21 cellular contexts compared by ENCODE assay signal in the genomic region with DNA sequence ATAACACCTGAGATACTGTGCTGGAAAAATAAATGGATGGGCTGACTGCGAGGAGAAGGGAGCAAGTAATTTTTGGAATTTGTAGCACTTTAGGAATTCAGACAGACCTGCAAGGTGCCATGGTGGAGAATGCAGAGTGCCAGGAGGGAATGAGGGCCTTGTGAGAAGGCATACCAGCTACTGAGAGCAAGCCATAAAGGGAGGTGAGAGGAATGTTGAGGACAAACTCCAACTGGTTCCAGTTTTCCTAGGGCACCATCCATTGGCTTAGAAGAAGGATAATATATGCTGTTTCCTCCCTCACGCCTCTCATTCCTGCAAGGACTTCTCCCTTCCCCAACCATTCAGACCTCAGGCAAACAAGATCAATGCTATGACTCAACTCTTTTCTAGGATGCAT. TPM values are rescaled to one million over a fixed set of nuclear protein-coding genes. Genes with fewer than 3 reads are reported as not detected.
DNase-seq lines count a peak whose midpoint lies in the region; ATAC-seq and TF ChIP-seq lines count a peak whose summit lies in the region.
"Had no signal": no experiment of that assay in that cellular context is flagged by ENCODE, and none has a peak within 500 bp of the region (broad histone marks: within the 10 kb centered on the region; RNA-seq: fewer than 3 reads in every experiment).

No MANE protein-coding gene starts in this region.

- no peak overlapping the region for H2BK5ac ChIP-seq in H9 (ENCODE audit: insufficient read length, low read length)

- H2BK20ac ChIP-seq in H9 (ENCODE audit: low read depth, low read length, poor library complexity, severe bottlenecking): no peak overlapping the region

- peak overlapping the region in 2 of 3 experiments; percentile 13 to 87; a peak in 1 of 7 replicates for H3K27ac Mint-ChIP-seq in H9
- peak overlapping the region; percentile 51 for H3K27ac Mint-ChIP-seq in neural progenitor cell
- H3K27ac Mint-ChIP-seq in stimulated activated effector memory CD8-positive, alpha-beta T cell treated with anti-CD3 and anti-CD28 coated beads, Interleukin-12 subunit alpha, Interleukin-12 subunit beta, amount 100 ng/mL, for 72 hours: no peak overlapping the region
- H3K27ac Mint-ChIP-seq: CD4-positive, CD25-positive, alpha-beta regulatory T cell had no signal

- no peaks in the 10 kb centered on the region for H3F3A ChIP-seq in neural progenitor cell (ENCODE audit: low read depth)

- H2AK5ac ChIP-seq in H9 (ENCODE audit: insufficient read length, low read length): no peak overlapping the region

- no peaks in the 10 kb centered on the region for H3K27me3 ChIP-seq in H9 (ENCODE audit: insufficient read depth, low read length)
- no peaks in the 10 kb centered on the region for H3K27me3 ChIP-seq in neural progenitor cell
- H3K27me3 ChIP-seq in HAP-1 (ENCODE audit: low read depth): peaks cover 4% of the 10 kb centered on the region; the same call in 1 of the 2 replicates

- no peak overlapping the region for H3K4me2 ChIP-seq in H9 (ENCODE audit: insufficient read depth, insufficient read length, low read length)
- no peak overlapping the region for H3K4me2 ChIP-seq in neural progenitor cell

- H3K27me3 Mint-ChIP-seq in H9 (ENCODE audit: low read depth) (no peaks in the 10 kb centered on the region), neural progenitor cell (ENCODE audit: insufficient read depth, low read depth) (peaks cover 2% of the 10 kb centered on the region)

- H3K9me3 ChIP-seq in H9 (ENCODE audit: control insufficient read depth, low read depth, low read length) (no peaks in the 10 kb centered on the region), neural progenitor cell (ENCODE audit: low read depth) (no peaks in the 10 kb centered on the region), HAP-1 (no peaks in the 10 kb centered on the region)

- H4K91ac ChIP-seq in H9 (ENCODE audit: insufficient read length, low read depth, low read length): no peak overlapping the region

- H3K36me3 Mint-ChIP-seq in H9 (ENCODE audit: insufficient read depth in 1 of 3, low read depth in 3 of 3) (no peaks in the 10 kb centered on the region), neural progenitor cell (no peaks in the 10 kb centered on the region)
- H3K36me3 Mint-ChIP-seq in stimulated activated effector memory CD8-positive, alpha-beta T cell treated with anti-CD3 and anti-CD28 coated beads, Interleukin-12 subunit alpha, Interleukin-12 subunit beta, amount 100 ng/mL, for 72 hours: no peaks in the 10 kb centered on the region
- H3K36me3 Mint-ChIP-seq: CD4-positive, CD25-positive, alpha-beta regulatory T cell had no signal

- H2BK12ac ChIP-seq in H9 (ENCODE audit: insufficient read length, low read depth, low read length): no peak overlapping the region

- H3K18ac ChIP-seq in H9 (ENCODE audit: insufficient read length, low read depth, low read length): no peak overlapping the region

- WGBS in H9 (ENCODE audit: extremely low coverage, insufficient read length, low lambda C conversion rate): no CpG with 5 or more reads among the region's 2 CpGs

- H3K27ac ChIP-seq in H9 (ENCODE audit: insufficient read length, low read depth, low read length): no peak overlapping the region
- H3K27ac ChIP-seq in neural progenitor cell: no peak overlapping the region
- H3K27ac ChIP-seq: GM23248 had no signal

- H2BK15ac ChIP-seq in H9 (ENCODE audit: low read depth, low read length): no peak overlapping the region

- no peak overlapping the region for H4K8ac ChIP-seq in H9 (replicated peaks; ENCODE audit: insufficient read length, low read depth, low read length)

- H3K4me3 Mint-ChIP-seq in H9 (no peak overlapping the region), neural progenitor cell (no peak overlapping the region)
- H3K4me3 Mint-ChIP-seq in stimulated activated effector memory CD8-positive, alpha-beta T cell treated with anti-CD3 and anti-CD28 coated beads, Interleukin-12 subunit alpha, Interleukin-12 subunit beta, amount 100 ng/mL, for 72 hours: no peak overlapping the region
- H3K4me3 Mint-ChIP-seq: CD4-positive, CD25-positive, alpha-beta regulatory T cell had no signal

- DNase-seq in H9: peak; percentile 50
- DNase-seq in RPMI7951 (ENCODE audit: low read depth): peak; percentile 24
- DNase-seq in epithelial cell of esophagus (ENCODE audit: low read depth): peak; percentile 24
- no peak for DNase-seq in neural progenitor cell (ENCODE audit: low spot score)
- DNase-seq in NOMO-1 treated with dmso at 0.1 percent for 144 hours (lab: John Stamatoyannopoulos, UW; ENCODE audit: unreplicated experiment): no peak
- no peak for DNase-seq in HAP-1 (ENCODE audit: low spot score in 2 of 2)
- DNase-seq in stimulated activated CD8-positive, alpha-beta memory T cell treated with anti-CD3 and anti-CD28 coated beads, Interleukin-4, amount 100 ng/mL, for 48 hours: no peak
- no peak for DNase-seq in stimulated activated effector memory CD8-positive, alpha-beta T cell treated with anti-CD3 and anti-CD28 coated beads, Interleukin-12 subunit alpha, Interleukin-12 subunit beta, amount 100 ng/mL, for 72 hours (ENCODE audit: low spot score in 2 of 2)
- DNase-seq: CD4-positive, CD25-positive, alpha-beta regulatory T cell; DND-41; NCI-H1092 treated with DMSO at 0.1 percent for 48 hours; NCI-H2029 treated with DMSO at 0.1 percent for 48 hours; NCI-H226; NCI-H510A treated with DMSO at 0.1 percent for 48 hours; NCI-H748 treated with DMSO at 0.1 percent for 48 hours; NK-92 treated with Interleukin-12 subunit alpha and Interleukin-12 subunit beta, amount 100 ng/mL, for 24 hours; OCI-M1; Right ventricle myocardium superior had no signal

- in situ Hi-C loops in HAP-1 (cut with MboI; ENCODE audit: low sequenced_read_pairs): no loop called here

- no peak overlapping the region for H3K14ac ChIP-seq in H9 (ENCODE audit: insufficient read depth, low read length)

- peaks cover 3% of the 10 kb centered on the region; the same call in 1 of the 2 replicates for H3K4me1 ChIP-seq in H9 (ENCODE audit: insufficient read depth, low read length)
- H3K4me1 ChIP-seq in neural progenitor cell: no peaks in the 10 kb centered on the region
- H3K4me1 ChIP-seq in HAP-1: peaks cover 6% of the 10 kb centered on the region; the same call in 1 of the 2 replicates

- ATAC-seq in stimulated activated effector memory CD8-positive, alpha-beta T cell treated with anti-CD3 and anti-CD28 coated beads, Interleukin-12 subunit alpha, Interleukin-12 subunit beta, amount 100 ng/mL, for 72 hours: no peak
- ATAC-seq: HepG2, K562 had no signal

- H2AFZ ChIP-seq in H9 (ENCODE audit: low read length): no peak overlapping the region
- H2AFZ ChIP-seq in neural progenitor cell (replicated peaks): no peak overlapping the region
- H2AFZ ChIP-seq: GM23248 had no signal

- H3K4me1 Mint-ChIP-seq in H9 (peaks cover 5 to 7% of the 10 kb centered on the region in 2 experiments), neural progenitor cell (peaks cover 11% of the 10 kb centered on the region)
- no peaks in the 10 kb centered on the region for H3K4me1 Mint-ChIP-seq in stimulated activated effector memory CD8-positive, alpha-beta T cell treated with anti-CD3 and anti-CD28 coated beads, Interleukin-12 subunit alpha, Interleukin-12 subunit beta, amount 100 ng/mL, for 72 hours
- H3K4me1 Mint-ChIP-seq: CD4-positive, CD25-positive, alpha-beta regulatory T cell had no signal

- H4K20me1 ChIP-seq in H9 (ENCODE audit: control insufficient read depth, insufficient read depth, insufficient read length): no peaks in the 10 kb centered on the region
- no peaks in the 10 kb centered on the region for H4K20me1 ChIP-seq in neural progenitor cell (ENCODE audit: low read depth)

- H3K23me2 ChIP-seq in H9 (ENCODE audit: insufficient read length, low read depth, low read length, poor library complexity, severe bottlenecking): no peaks in the 10 kb centered on the region

- H2BK120ac ChIP-seq in H9 (ENCODE audit: low read depth, low read length, poor library complexity, severe bottlenecking): no peak overlapping the region

- H3K23ac ChIP-seq in H9 (ENCODE audit: insufficient read length, low read depth, low read length): no peak overlapping the region

- no peaks in the 10 kb centered on the region for H3K79me1 ChIP-seq in H9 (ENCODE audit: insufficient read depth, low read depth, low read length, poor library complexity, severe bottlenecking)

- no peak overlapping the region for H3K56ac ChIP-seq in H9 (ENCODE audit: insufficient read length, low read depth, low read length)

- H3K4me3 ChIP-seq in epithelial cell of esophagus (ENCODE audit: low read length) (no peak overlapping the region), neural progenitor cell (no peak overlapping the region), HAP-1 (no peak overlapping the region)
- H3K4me3 ChIP-seq: GM23248, K562 had no signal

- H3T11ph ChIP-seq in H9 (ENCODE audit: low read length): no peak overlapping the region

- H4K5ac ChIP-seq in H9 (ENCODE audit: insufficient read length, low read depth, low read length): no peak overlapping the region

- H3K79me2 ChIP-seq in H9 (ENCODE audit: insufficient read depth, low read length) (no peaks in the 10 kb centered on the region), neural progenitor cell (ENCODE audit: low read depth) (no peaks in the 10 kb centered on the region)

- H3K36me3 ChIP-seq in neural progenitor cell (no peaks in the 10 kb centered on the region), HAP-1 (replicated peaks) (no peaks in the 10 kb centered on the region)

- TF ChIP-seq CTCF in H9 (conservative IDR thresholded peaks at IDR 0.05) (no peak), epithelial cell of esophagus (IDR thresholded peaks at IDR 0.05; ENCODE audit: insufficient read depth, low read depth, low read length, missing control alignments) (no peak), neural progenitor cell (IDR thresholded peaks at IDR 0.05) (no peak)

- no peaks in the 10 kb centered on the region for H3K9me3 Mint-ChIP-seq in H9
- H3K9me3 Mint-ChIP-seq in neural progenitor cell: no peaks in the 10 kb centered on the region
- no peaks in the 10 kb centered on the region for H3K9me3 Mint-ChIP-seq in stimulated activated effector memory CD8-positive, alpha-beta T cell treated with anti-CD3 and anti-CD28 coated beads, Interleukin-12 subunit alpha, Interleukin-12 subunit beta, amount 100 ng/mL, for 72 hours
- H3K9me3 Mint-ChIP-seq: CD4-positive, CD25-positive, alpha-beta regulatory T cell had no signal

- H3K9ac ChIP-seq in H9 (ENCODE audit: extremely low read depth, insufficient read length, low read length) (no peak overlapping the region), neural progenitor cell (no peak overlapping the region)
- H3K9ac ChIP-seq: GM23248 had no signal

- no peak overlapping the region for H3K4ac ChIP-seq in H9 (ENCODE audit: low read depth, low read length)

RNA-seq across cellular contexts. Expression of a gene that starts 11.2 kb away (rescaled TPM):
- total RNA-seq in H9 (2021) (19.5 and 21.7 TPM in 2 replicates), neural progenitor cell (ENCODE audit: low replicate concordance) (22.5 and 39.5 TPM in 2 replicates)
- 8.7 and 27.4 TPM in 2 replicates for total RNA-seq in RPMI7951 (2014; rRNA removed; shearing (Covaris generic))

Comparison
In these comparisons a context has a peak if more than half of its experiments do, and no peak if none do; other contexts are left out.
1. DNase-seq: peak in H9 (single experiment), RPMI7951 (single experiment) and epithelial cell of esophagus (single experiment); none in neural progenitor cell (single experiment), NOMO-1 treated with dmso at 0.1 percent for 144 hours (single experiment), HAP-1 (0 of 2), stimulated activated CD8-positive, alpha-beta memory T cell treated with anti-CD3 and anti-CD28 coated beads, Interleukin-4, amount 100 ng/mL, for 48 hours (single experiment) and stimulated activated effector memory CD8-positive, alpha-beta T cell treated with anti-CD3 and anti-CD28 coated beads, Interleukin-12 subunit alpha, Interleukin-12 subunit beta, amount 100 ng/mL, for 72 hours (0 of 2).